Comparison of ENCODE assay signal across 10 cellular contexts in genomic region chr12:116346751-116347150, GRCh38.
DNase-seq lines count a peak whose midpoint lies in the region; ATAC-seq and TF ChIP-seq lines count a peak whose summit lies in the region.
"Had no signal": no experiment of that assay in that cellular context is flagged by ENCODE, and none has a peak within 500 bp of the region (broad histone marks: within the 10 kb centered on the region; RNA-seq: fewer than 3 reads in every experiment).

No MANE protein-coding gene starts in this region.

- POLR2A ChIA-PET in activated CD8-positive, alpha-beta T cell treated with anti-CD3 and anti-CD28 coated beads, Interleukin-2, amount 10 ng/mL, durations not matched to agents 7 days and 5 days (lab: Charles Lee), result no interaction called here
- POLR2A ChIA-PET in activated CD4-positive, alpha-beta T cell treated with anti-CD3 and anti-CD28 coated beads, Interleukin-2, amount 10 ng/mL, durations not matched to agents 7 days and 5 days (lab: Charles Lee), result no interaction called here

- ATAC-seq in mucosa of descending colon (peak; percentile 54), HG02759 (IDR thresholded peaks at IDR 0.05; ENCODE audit: unreplicated experiment) (no peak)
- ATAC-seq in activated CD8-positive, alpha-beta T cell treated with anti-CD3 and anti-CD28 coated beads, Interleukin-2, amount 10 ng/mL, durations not matched to agents 7 days and 5 days, result no peak

- TF ChIP-seq CTCF in choroid plexus epithelial cell (conservative IDR thresholded peaks at IDR 0.05; ENCODE audit: low read depth, low read length) (no peak), mucosa of descending colon (IDR thresholded peaks at IDR 0.05) (no peak), sigmoid colon (IDR thresholded peaks at IDR 0.05) (no peak)

- H3K4me3 Mint-ChIP-seq in activated CD8-positive, alpha-beta T cell treated with anti-CD3 and anti-CD28 coated beads, Interleukin-2, amount 10 ng/mL, durations not matched to agents 7 days and 5 days, result no peak overlapping the region
- H3K4me3 Mint-ChIP-seq in activated CD4-positive, alpha-beta T cell treated with anti-CD3 and anti-CD28 coated beads, Interleukin-2, amount 10 ng/mL, durations not matched to agents 7 days and 5 days, result no peak overlapping the region

- CTCF ChIA-PET in activated CD8-positive, alpha-beta T cell treated with anti-CD3 and anti-CD28 coated beads, Interleukin-2, amount 10 ng/mL, durations not matched to agents 7 days and 5 days (lab: Charles Lee), result interaction anchor here (0.9 kb wide), 1 partner anchor 217 kb away, joined by 3 read pairs; no protein-coding TSS in a partner anchor
- CTCF ChIA-PET in activated CD4-positive, alpha-beta T cell treated with anti-CD3 and anti-CD28 coated beads, Interleukin-2, amount 10 ng/mL, durations not matched to agents 7 days and 5 days (lab: Charles Lee), result no interaction called here

- peak; percentile 81 for DNase-seq in AG08396 (ENCODE audit: low spot score)
- DNase-seq in M059J (ENCODE audit: low read depth), result peak; percentile 81
- DNase-seq in choroid plexus epithelial cell (ENCODE audit: low read depth), result peak; percentile 85
- no peak for DNase-seq in mucosa of descending colon
- no peak for DNase-seq in activated CD8-positive, alpha-beta T cell treated with anti-CD3 and anti-CD28 coated beads, Interleukin-2, amount 10 ng/mL, durations not matched to agents 7 days and 5 days
- DNase-seq in sigmoid colon, result no peak
- no peak for DNase-seq in activated CD4-positive, alpha-beta T cell treated with anti-CD3 and anti-CD28 coated beads, Interleukin-2, amount 10 ng/mL, durations not matched to agents 7 days and 5 days
- DNase-seq: cortex of kidney, SHP77 treated with DMSO at 0.1 percent for 48 hours had no signal

- no peak overlapping the region for H3K27ac Mint-ChIP-seq in activated CD8-positive, alpha-beta T cell treated with anti-CD3 and anti-CD28 coated beads, Interleukin-2, amount 10 ng/mL, durations not matched to agents 7 days and 5 days
- no peak overlapping the region for H3K27ac Mint-ChIP-seq in activated CD4-positive, alpha-beta T cell treated with anti-CD3 and anti-CD28 coated beads, Interleukin-2, amount 10 ng/mL, durations not matched to agents 7 days and 5 days

- H3K4me3 ChIP-seq in choroid plexus epithelial cell (ENCODE audit: low read depth, low read length) (no peak overlapping the region), mucosa of descending colon (no peak overlapping the region), sigmoid colon (no peak overlapping the region)

- WGBS in sigmoid colon, 2 donors, result 22 to 44% methylated on average over 4 of the region's 4 CpGs

- intact Hi-C loops in mucosa of descending colon (cut with DNase I, micrococcal nuclease), result no loop called here
- intact Hi-C loops in sigmoid colon (cut with DNase I), result loop anchor here (2.0 kb wide), 1 partner anchor 70 kb away; the partner anchor contains the start of gene MED13L

- H3K36me3 Mint-ChIP-seq in activated CD8-positive, alpha-beta T cell treated with anti-CD3 and anti-CD28 coated beads, Interleukin-2, amount 10 ng/mL, durations not matched to agents 7 days and 5 days (ENCODE audit: low read depth), result no peaks in the 10 kb centered on the region
- peaks cover 5% of the 10 kb centered on the region for H3K36me3 Mint-ChIP-seq in activated CD4-positive, alpha-beta T cell treated with anti-CD3 and anti-CD28 coated beads, Interleukin-2, amount 10 ng/mL, durations not matched to agents 7 days and 5 days (ENCODE audit: low read depth)

- H3K9me3 ChIP-seq in mucosa of descending colon (no peaks in the 10 kb centered on the region), sigmoid colon (no peaks in the 10 kb centered on the region)

- H3K27me3 ChIP-seq in sigmoid colon, result no peaks in the 10 kb centered on the region

- H3K36me3 ChIP-seq in mucosa of descending colon (ENCODE audit: low read depth), result no peaks in the 10 kb centered on the region
- H3K36me3 ChIP-seq in sigmoid colon, result no peaks in the 10 kb centered on the region

- peak overlapping the region in 1 of 4 donors; percentile 26 for H3K27ac ChIP-seq in sigmoid colon

- no peak for TF ChIP-seq EP300 in sigmoid colon (IDR thresholded peaks at IDR 0.05)

- no peaks in the 10 kb centered on the region for H3K4me1 Mint-ChIP-seq in activated CD8-positive, alpha-beta T cell treated with anti-CD3 and anti-CD28 coated beads, Interleukin-2, amount 10 ng/mL, durations not matched to agents 7 days and 5 days (ENCODE audit: low read depth)
- H3K4me1 Mint-ChIP-seq in activated CD4-positive, alpha-beta T cell treated with anti-CD3 and anti-CD28 coated beads, Interleukin-2, amount 10 ng/mL, durations not matched to agents 7 days and 5 days, result no peaks in the 10 kb centered on the region

- no peak for TF ChIP-seq POLR2A in sigmoid colon (IDR thresholded peaks at IDR 0.05)

- H3K4me1 ChIP-seq in mucosa of descending colon (ENCODE audit: low read depth) (peaks cover 12% of the 10 kb centered on the region), sigmoid colon (peaks cover 0 to 16% (median 11%) of the 10 kb centered on the region in 4 donors)

- H3K9me3 Mint-ChIP-seq in activated CD8-positive, alpha-beta T cell treated with anti-CD3 and anti-CD28 coated beads, Interleukin-2, amount 10 ng/mL, durations not matched to agents 7 days and 5 days (ENCODE audit: insufficient read depth), result no peaks in the 10 kb centered on the region
- peaks cover 4% of the 10 kb centered on the region for H3K9me3 Mint-ChIP-seq in activated CD4-positive, alpha-beta T cell treated with anti-CD3 and anti-CD28 coated beads, Interleukin-2, amount 10 ng/mL, durations not matched to agents 7 days and 5 days

- peaks cover 12% of the 10 kb centered on the region for H3K27me3 Mint-ChIP-seq in activated CD8-positive, alpha-beta T cell treated with anti-CD3 and anti-CD28 coated beads, Interleukin-2, amount 10 ng/mL, durations not matched to agents 7 days and 5 days (ENCODE audit: low read depth)
- H3K27me3 Mint-ChIP-seq in activated CD4-positive, alpha-beta T cell treated with anti-CD3 and anti-CD28 coated beads, Interleukin-2, amount 10 ng/mL, durations not matched to agents 7 days and 5 days, result peaks cover 8% of the 10 kb centered on the region

Comparison
In these comparisons a context has a peak if more than half of its experiments do, and no peak if none do; other contexts are left out.
1. DNase-seq: peak in AG08396 (single experiment), M059J (single experiment) and choroid plexus epithelial cell (single experiment); none in mucosa of descending colon (0 of 3), activated CD8-positive, alpha-beta T cell treated with anti-CD3 and anti-CD28 coated beads, Interleukin-2, amount 10 ng/mL, durations not matched to agents 7 days and 5 days (single experiment), sigmoid colon (single experiment) and activated CD4-positive, alpha-beta T cell treated with anti-CD3 and anti-CD28 coated beads, Interleukin-2, amount 10 ng/mL, durations not matched to agents 7 days and 5 days (single experiment).